ENCODE assay signal across 18 cellular contexts in the genomic region with DNA sequence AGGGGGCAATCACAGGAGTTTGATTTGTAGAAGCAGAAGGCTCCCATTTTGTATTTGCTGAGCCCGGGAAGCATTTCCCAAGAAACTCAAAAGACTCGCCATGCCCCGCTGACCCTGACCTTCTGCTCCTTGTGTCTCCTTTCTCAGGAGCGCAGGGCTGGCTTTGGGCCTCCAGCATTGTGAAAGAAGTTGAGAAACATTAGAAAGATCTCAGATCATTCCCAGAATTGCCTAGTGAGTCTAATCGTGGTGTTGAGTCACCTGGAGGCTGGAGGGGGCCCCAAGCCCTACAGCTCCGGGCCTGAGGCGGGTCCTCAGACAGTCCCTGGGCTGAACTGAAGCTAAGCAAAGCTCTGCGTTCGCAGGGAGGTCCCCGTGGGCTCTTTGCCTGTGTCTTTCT. TPM values are rescaled to one million over a fixed set of nuclear protein-coding genes. Genes with fewer than 3 reads are reported as not detected.
DNase-seq lines count a peak whose midpoint lies in the region; ATAC-seq and TF ChIP-seq lines count a peak whose summit lies in the region.
"Had no signal": no experiment of that assay in that cellular context is flagged by ENCODE, and none has a peak within 500 bp of the region (broad histone marks: within the 10 kb centered on the region; RNA-seq: fewer than 3 reads in every experiment).

No MANE protein-coding gene starts in this region.

- H3K27me3 ChIP-seq in GM23338 (ENCODE audit: insufficient read depth) = no peaks in the 10 kb centered on the region
- H3K27me3 ChIP-seq in adrenal gland = peaks cover 4% of the 10 kb centered on the region
- H3K27me3 ChIP-seq: cardiac muscle cell had no signal

- H3K4me3 ChIP-seq in GM23338 = no peak overlapping the region
- H3K4me3 ChIP-seq in adrenal gland = no peak overlapping the region
- no peak overlapping the region for H3K4me3 ChIP-seq in skeletal muscle cell (ENCODE audit: low read depth, low read length)
- H3K4me3 ChIP-seq: cardiac muscle cell, heart left ventricle, thoracic aorta had no signal

- TF ChIP-seq CTCF in GM23338 (conservative IDR thresholded peaks at IDR 0.05; ENCODE audit: low read depth in 2 of 2) = no peak
- no peak for TF ChIP-seq CTCF in adrenal gland (IDR thresholded peaks at IDR 0.05)

- ATAC-seq in GM23338 = peak; percentile 29; the same call in 2 of the 3 replicates

- H4K20me1 ChIP-seq in GM23338 (replicated peaks; ENCODE audit: insufficient read depth) = no peaks in the 10 kb centered on the region

- no peak overlapping the region for H3K4me2 ChIP-seq in GM23338
- H3K4me2 ChIP-seq: KMS-11 had no signal

- no peak overlapping the region for H3K4me3 Mint-ChIP-seq in GM23338
- H3K4me3 Mint-ChIP-seq: activated naive CD8-positive, alpha-beta T cell treated with anti-CD3 and anti-CD28 coated beads for 36 hours; T-helper 2 cell treated with Interferon-gamma antibody and Interleukin-4, amounts not matched to agents 5 μg/mL and 100 μg/mL, for 36 hours had no signal

- peak overlapping the region; percentile 77 for H2AFZ ChIP-seq in GM23338

- peaks cover 5% of the 10 kb centered on the region; the same call in 2 of the 3 replicates for H3K36me3 Mint-ChIP-seq in GM23338 (ENCODE audit: low read depth)

- 57 to 76% (median 66%) methylated on average over 9 to 10 of the region's 10 CpGs for WGBS in adrenal gland, 4 donors

- H3K4me1 ChIP-seq in GM23338 (ENCODE audit: insufficient read depth) (no peaks in the 10 kb centered on the region), adrenal gland (replicated peaks in 1 of 2) (peaks cover 0 to 3% of the 10 kb centered on the region in 2 donors)

- H3K79me2 ChIP-seq in GM23338 (replicated peaks; ENCODE audit: insufficient read depth) = no peaks in the 10 kb centered on the region

- no peak for TF ChIP-seq POLR2A in adrenal gland (IDR thresholded peaks at IDR 0.05)

- H3K27ac ChIP-seq in GM23338 (ENCODE audit: low read depth) (no peak overlapping the region), adrenal gland (no peak overlapping the region)
- H3K27ac ChIP-seq: cardiac muscle cell, heart left ventricle, KMS-11, thoracic aorta had no signal

- H3K36me3 ChIP-seq in GM23338 (ENCODE audit: insufficient read depth) (no peaks in the 10 kb centered on the region), adrenal gland (replicated peaks in 1 of 2) (no peaks in the 10 kb centered on the region)
- H3K36me3 ChIP-seq: cardiac muscle cell, heart left ventricle, thoracic aorta had no signal

- H3K27ac Mint-ChIP-seq in GM23338 = no peak overlapping the region
- H3K27ac Mint-ChIP-seq: activated naive CD8-positive, alpha-beta T cell treated with anti-CD3 and anti-CD28 coated beads for 36 hours; T-helper 2 cell treated with Interferon-gamma antibody and Interleukin-4, amounts not matched to agents 5 μg/mL and 100 μg/mL, for 36 hours had no signal

- DNase-seq in GM23338 (ENCODE audit: low spot score) = no peak
- DNase-seq in adrenal gland = peak in 6 of 7 donors; percentile 44 to 82 (median 70)
- peak; percentile 84 for DNase-seq in iris pigment epithelial cell (ENCODE audit: low read depth)
- DNase-seq in skeletal muscle cell (ENCODE audit: low read depth) = peak; percentile 92
- no peak for DNase-seq in stimulated activated CD4-positive, alpha-beta T cell treated with anti-CD3 and anti-CD28 coated beads, Interleukin-4, amount 100 ng/mL, for 4 hours
- no peak for DNase-seq in globus pallidus (ENCODE audit: low spot score)
- no peak for DNase-seq in NCI-H1417 treated with DMSO at 0.1 percent for 48 hours (lab: John Stamatoyannopoulos, UW)
- no peak for DNase-seq in stimulated activated CD4-positive, alpha-beta T cell treated with anti-CD3 and anti-CD28 coated beads, Interleukin-4, amount 100 ng/mL, for 24 hours
- DNase-seq: activated naive CD8-positive, alpha-beta T cell treated with anti-CD3 and anti-CD28 coated beads for 36 hours; DND-41; effector CD4-positive, alpha-beta T cell; NCI-H1436 treated with DMSO at 0.1 percent for 48 hours; NCI-H345 had no signal

- H3K27me3 Mint-ChIP-seq in GM23338 (ENCODE audit: insufficient read depth, low read depth, poor library complexity) = peaks cover 11% of the 10 kb centered on the region

- H3K9me3 ChIP-seq in adrenal gland (replicated peaks in 1 of 3) = no peaks in the 10 kb centered on the region
- H3K9me3 ChIP-seq: thoracic aorta had no signal

- intact Hi-C loops in adrenal gland (cut with DNase I) = no loop called here

- H3K9me2 ChIP-seq in GM23338 (ENCODE audit: insufficient read depth) = no peaks in the 10 kb centered on the region

- H3K9me3 Mint-ChIP-seq in GM23338 = peaks cover 17% of the 10 kb centered on the region

- no peaks in the 10 kb centered on the region for H3F3A ChIP-seq in GM23338 (replicated peaks; ENCODE audit: low read depth)

- peaks cover 3% of the 10 kb centered on the region; the same call in 1 of the 3 replicates for H3K4me1 Mint-ChIP-seq in GM23338

TF ChIP-seq in GM23338, 12 proteins besides CTCF, POLR2A, EP300 and RAD21 (continues in another document):
- TF ChIP-seq ZNF114 (CRISPR knock-in tag; IDR thresholded peaks at IDR 0.05) (no peak), CREB1 (CRISPR knock-in tag; IDR thresholded peaks at IDR 0.05; ENCODE audit: low read depth) (no peak), STAT1 (IDR thresholded peaks at IDR 0.05; ENCODE audit: unreplicated experiment) (no peak), EZH2phosphoT487 (IDR thresholded peaks at IDR 0.05; ENCODE audit: unreplicated experiment) (no peak)

RNA-seq across cellular contexts. Expression of a gene that starts 10.9 kb away (rescaled TPM):
- not detected in 2 replicates for total RNA-seq in GM23338 (2014; rRNA removed; shearing (Covaris generic))
- polyA plus RNA-seq in GM23338 (2016; fragmentation: Nextera tagmentation; extraction: Ambion mirVana) (0.16 TPM in 1 of 2 replicates, not detected in the other), adrenal gland (1 to 10 TPM in 2 of 3 donors, under 1 TPM in 1; 0.88 to 2.9 (median 2.0) TPM)
- 1 to 10 TPM in 7 of 8 donors, under 1 TPM in 1; 0.66 to 4.0 (median 2.1) TPM for total RNA-seq in adrenal gland

RNA-seq across cellular contexts. Expression of a gene that starts 37.2 kb away (rescaled TPM):
- total RNA-seq in GM23338 (2014; rRNA removed; shearing (Covaris generic)) = 72.7 and 78.4 TPM in 2 replicates
- polyA plus RNA-seq in GM23338 (2016; fragmentation: Nextera tagmentation; extraction: Ambion mirVana) (83.8 and 98.9 TPM in 2 replicates), adrenal gland (100 to 1,000 TPM in 1 of 3 donors, 10 to 100 TPM in 2; 42.0 to 100 (median 48.4) TPM)
- 10 to 100 TPM; 38.5 to 77.8 (median 56.7) TPM for total RNA-seq in adrenal gland

RNA-seq across cellular contexts. Expression of a gene that starts 50.1 kb away (rescaled TPM):
- total RNA-seq in GM23338 (2014; rRNA removed; shearing (Covaris generic)) = 5.2 and 5.4 TPM in 2 replicates
- 1.3 and 1.4 TPM in 2 replicates for polyA plus RNA-seq in GM23338 (2016; fragmentation: Nextera tagmentation; extraction: Ambion mirVana)
- total RNA-seq in adrenal gland = 10 to 100 TPM in 1 of 8 donors, 1 to 10 TPM in 4, under 1 TPM in 2, not detected in 1; 0.47 to 11.3 (median 1.4) TPM
- polyA plus RNA-seq in adrenal gland = 1 to 10 TPM in 2 of 3 donors, under 1 TPM in 1; 0.84 to 3.6 (median 2.1) TPM

Comparison
In these comparisons a context has a peak if more than half of its experiments do, and no peak if none do; other contexts are left out.
1. DNase-seq: peak in adrenal gland (6 of 7), iris pigment epithelial cell (single experiment) and skeletal muscle cell (single experiment); none in GM23338 (single experiment), stimulated activated CD4-positive, alpha-beta T cell treated with anti-CD3 and anti-CD28 coated beads, Interleukin-4, amount 100 ng/mL, for 4 hours (0 of 2), globus pallidus (single experiment), NCI-H1417 treated with DMSO at 0.1 percent for 48 hours (single experiment) and stimulated activated CD4-positive, alpha-beta T cell treated with anti-CD3 and anti-CD28 coated beads, Interleukin-4, amount 100 ng/mL, for 24 hours (single experiment).